ENCODE assay signal across 24 cellular contexts in genomic region chr4:139146926-139147547, GRCh38. TPM values are rescaled to one million over a fixed set of nuclear protein-coding genes. Genes with fewer than 3 reads are reported as not detected.
DNase-seq lines count a peak whose midpoint lies in the region; ATAC-seq, FAIRE-seq and TF ChIP-seq lines count a peak whose summit lies in the region.
"Had no signal": no experiment of that assay in that cellular context is flagged by ENCODE, and none has a peak within 500 bp of the region (broad histone marks: within the 10 kb centered on the region; RNA-seq: fewer than 3 reads in every experiment).

No MANE protein-coding gene starts in this region.

- no peak overlapping the region for H4K91ac ChIP-seq in trophoblast cell (ENCODE audit: low read depth, low read length)

- H3K18ac ChIP-seq in trophoblast cell (ENCODE audit: low read length) = no peak overlapping the region

- H3K79me1 ChIP-seq in trophoblast cell (ENCODE audit: low read length) = no peaks in the 10 kb centered on the region

- no peak overlapping the region for H2BK5ac ChIP-seq in trophoblast cell (ENCODE audit: low read depth, low read length, poor library complexity)

- H3K14ac ChIP-seq in trophoblast cell (ENCODE audit: low read length) = no peak overlapping the region

- no CpG with 5 or more reads among the region's 6 CpGs for WGBS in trophoblast cell (ENCODE audit: extremely low coverage, insufficient coverage, insufficient read length)

- H3K36me3 Mint-ChIP-seq in astrocyte (ENCODE audit: low read depth, unreplicated experiment) = peaks cover 1% of the 10 kb centered on the region
- H3K36me3 Mint-ChIP-seq: CD8-positive, alpha-beta T cell had no signal

- H2BK120ac ChIP-seq in trophoblast cell (ENCODE audit: insufficient read depth, low read length, poor library complexity) = no peak overlapping the region

- peaks cover 6% of the 10 kb centered on the region for H3K9me3 Mint-ChIP-seq in astrocyte (ENCODE audit: unreplicated experiment)

- H3K27ac Mint-ChIP-seq in astrocyte (ENCODE audit: unreplicated experiment) = no peak overlapping the region
- H3K27ac Mint-ChIP-seq: CD8-positive, alpha-beta T cell had no signal

- H3K27me3 ChIP-seq in KMS-11 (ENCODE audit: insufficient read depth, low read depth) = no peaks in the 10 kb centered on the region
- no peaks in the 10 kb centered on the region for H3K27me3 ChIP-seq in astrocyte (ENCODE audit: insufficient read depth, low read length)
- no peaks in the 10 kb centered on the region for H3K27me3 ChIP-seq in trophoblast cell (ENCODE audit: insufficient read depth, low read length)
- H3K27me3 ChIP-seq: MG63, SJSA1 had no signal

- H3K27ac ChIP-seq in KMS-11 (no peak overlapping the region), astrocyte (ENCODE audit: low read depth, low read length) (no peak overlapping the region), trophoblast cell (ENCODE audit: low read depth, low read length) (no peak overlapping the region)
- H3K27ac ChIP-seq: GM23248, SJSA1 had no signal

- H2AK5ac ChIP-seq in trophoblast cell (ENCODE audit: low read length) = no peak overlapping the region

- no peak overlapping the region for H3K4me3 Mint-ChIP-seq in astrocyte (ENCODE audit: unreplicated experiment)
- H3K4me3 Mint-ChIP-seq: CD8-positive, alpha-beta T cell had no signal

- DNase-seq in EH (ENCODE audit: low read depth) (peak; percentile 54), astrocyte (ENCODE audit: low read depth) (peak; percentile 42), trophoblast cell (no peak), hypothalamus (lab: John Stamatoyannopoulos, UW) (no peak)
- DNase-seq: AML-193; C1 segment of cervical spinal cord; Calu3; CD8-positive, alpha-beta T cell; GM23248; IMR-90; Kasumi-1; MG63; NCI-H1092 treated with DMSO at 0.1 percent for 48 hours; NCI-H146; NCI-H2029 treated with DMSO at 0.1 percent for 48 hours; NCI-H2171; NCI-H524 treated with DMSO at 0.1 percent for 48 hours; T-helper 1 cell had no signal

- no peaks in the 10 kb centered on the region for H3K27me3 Mint-ChIP-seq in astrocyte (ENCODE audit: low read depth, unreplicated experiment)

- H3K4me3 ChIP-seq in KMS-11 (IDR thresholded peaks at IDR 0.05; ENCODE audit: insufficient read depth, low read depth, low read length) = no peak overlapping the region
- no peak overlapping the region for H3K4me3 ChIP-seq in astrocyte (ENCODE audit: insufficient read depth, low read depth, low read length)
- no peak overlapping the region for H3K4me3 ChIP-seq in trophoblast cell (ENCODE audit: low read depth, low read length)
- H3K4me3 ChIP-seq: GM23248, HAP-1, MG63, SJSA1 had no signal

- no peak overlapping the region for H4K12ac ChIP-seq in trophoblast cell (ENCODE audit: low read depth, low read length)

- H3K23ac ChIP-seq in trophoblast cell (ENCODE audit: low read length) = no peak overlapping the region

- no peak for FAIRE-seq in astrocyte (lab: Jason Lieb, UNC)

- no peaks in the 10 kb centered on the region for H4K20me1 ChIP-seq in KMS-11 (ENCODE audit: insufficient read depth)
- H4K20me1 ChIP-seq in astrocyte (ENCODE audit: insufficient read depth, low read length) = peaks cover 28% of the 10 kb centered on the region

- no peak overlapping the region for H2BK12ac ChIP-seq in trophoblast cell (ENCODE audit: low read length)

- peak overlapping the region; percentile 9 for H3K4ac ChIP-seq in trophoblast cell (ENCODE audit: low read depth, low read length)

- H3K79me2 ChIP-seq in KMS-11 (ENCODE audit: insufficient read depth, low read depth) = peaks cover 98% of the 10 kb centered on the region
- peaks cover 19% of the 10 kb centered on the region for H3K79me2 ChIP-seq in astrocyte (ENCODE audit: insufficient read depth, low read length)
- peaks cover 6% of the 10 kb centered on the region for H3K79me2 ChIP-seq in trophoblast cell (ENCODE audit: control insufficient read depth, insufficient read depth, low read length, poor library complexity)

- peaks cover 64% of the 10 kb centered on the region for H3K4me1 ChIP-seq in KMS-11 (ENCODE audit: low read depth, poor library complexity, severe bottlenecking)
- peaks cover 5% of the 10 kb centered on the region for H3K4me1 ChIP-seq in astrocyte (ENCODE audit: insufficient read depth, low read length)
- H3K4me1 ChIP-seq in trophoblast cell (ENCODE audit: control insufficient read depth in 1 of 2, insufficient read depth in 2 of 2, low read length in 2 of 2) = peaks cover 11 to 13% of the 10 kb centered on the region in 2 experiments

- no peaks in the 10 kb centered on the region for H3K9me3 ChIP-seq in astrocyte (ENCODE audit: insufficient read depth, low read depth, low read length)
- no peaks in the 10 kb centered on the region for H3K9me3 ChIP-seq in trophoblast cell (ENCODE audit: insufficient read depth, low read depth, low read length)
- H3K9me3 ChIP-seq: HAP-1, MG63 had no signal

- ATAC-seq in HG03196 (IDR thresholded peaks at IDR 0.05; ENCODE audit: unreplicated experiment) = no peak
- ATAC-seq in HG02759 (IDR thresholded peaks at IDR 0.05; ENCODE audit: unreplicated experiment) = no peak
- ATAC-seq: CD8-positive, alpha-beta T cell; Right ventricle myocardium inferior had no signal

- peaks cover 14% of the 10 kb centered on the region for H3K4me1 Mint-ChIP-seq in astrocyte (ENCODE audit: low read depth, unreplicated experiment)

- H4K8ac ChIP-seq in trophoblast cell (ENCODE audit: low read depth, low read length) = no peak overlapping the region

- H3K36me3 ChIP-seq in KMS-11 (ENCODE audit: insufficient read depth) (no peaks in the 10 kb centered on the region), astrocyte (ENCODE audit: insufficient read depth, low read length) (no peaks in the 10 kb centered on the region), trophoblast cell (ENCODE audit: control insufficient read depth in 1 of 2, insufficient read depth in 2 of 2, low read length in 2 of 2) (no peaks in the 10 kb centered on the region)
- H3K36me3 ChIP-seq: HAP-1, MG63, SJSA1 had no signal

- TF ChIP-seq CTCF in KMS-11 (conservative IDR thresholded peaks at IDR 0.05; ENCODE audit: low read depth, low read length) (no peak), astrocyte (IDR thresholded peaks at IDR 0.05; ENCODE audit: insufficient read depth, low read depth, low read length) (no peak)

- H2AFZ ChIP-seq in KMS-11 (ENCODE audit: low read depth) (no peak overlapping the region), astrocyte (ENCODE audit: low read depth, low read length) (no peak overlapping the region), trophoblast cell (ENCODE audit: insufficient read depth, low read length, poor library complexity) (no peak overlapping the region)
- H2AFZ ChIP-seq: GM23248 had no signal

- peak overlapping the region; percentile 5; the same call in 1 of the 2 replicates for H3K4me2 ChIP-seq in KMS-11
- no peak overlapping the region for H3K4me2 ChIP-seq in astrocyte (ENCODE audit: low read length)
- H3K4me2 ChIP-seq in trophoblast cell (ENCODE audit: low read length) = no peak overlapping the region

- H3K9ac ChIP-seq in KMS-11 (no peak overlapping the region), astrocyte (ENCODE audit: low read length) (no peak overlapping the region), trophoblast cell (ENCODE audit: low read length) (no peak overlapping the region)
- H3K9ac ChIP-seq: GM23248 had no signal

RNA-seq across cellular contexts. Expression of gene ELF2, which starts 30.0 kb away (rescaled TPM):
- 23.6 and 25.1 TPM in 2 replicates for total RNA-seq in astrocyte
- 19.5 and 21.8 TPM in 2 replicates for polyA plus RNA-seq in trophoblast cell (2013)

Comparison
In these comparisons a context has a peak if more than half of its experiments do, and no peak if none do; other contexts are left out.
1. DNase-seq: peak in EH (single experiment) and astrocyte (single experiment); none in trophoblast cell (0 of 2) and hypothalamus (0 of 51).